2 cellular contexts compared by ENCODE assay signal in genomic region chr20:910840-911770, GRCh38.
TF ChIP-seq lines count a peak whose summit lies in the region.

No MANE protein-coding gene starts in this region.

TF ChIP-seq in GM23338, 12 proteins besides CTCF, POLR2A, EP300 and RAD21:
- TF ChIP-seq ZNF114 (CRISPR knock-in tag; IDR thresholded peaks at IDR 0.05) (no peak), STAT1 (IDR thresholded peaks at IDR 0.05; ENCODE audit: unreplicated experiment) (no peak), POLR2AphosphoS5 (IDR thresholded peaks at IDR 0.05; ENCODE audit: low read depth) (no peak), ETS1 (IDR thresholded peaks at IDR 0.05) (no peak), CREB1 (CRISPR knock-in tag; IDR thresholded peaks at IDR 0.05; ENCODE audit: low read depth) (no peak), NANOG (IDR thresholded peaks at IDR 0.05; ENCODE audit: borderline replicate concordance) (no peak), REST (IDR thresholded peaks at IDR 0.05; ENCODE audit: unreplicated experiment) (no peak), ZNF462 (CRISPR knock-in tag; IDR thresholded peaks at IDR 0.05) (no peak), JUNB (IDR thresholded peaks at IDR 0.05; ENCODE audit: unreplicated experiment) (no peak), ZNF331 (CRISPR knock-in tag; IDR thresholded peaks at IDR 0.05; ENCODE audit: low read depth) (no peak), EZH2 (IDR thresholded peaks at IDR 0.05; ENCODE audit: low read depth, unreplicated experiment) (no peak), EZH2phosphoT487 (IDR thresholded peaks at IDR 0.05; ENCODE audit: unreplicated experiment) (no peak)

TF ChIP-seq in HepG2, 621 proteins besides CTCF, POLR2A, EP300 and RAD21:
- no peak for TF ChIP-seq RBM39 (IDR thresholded peaks at IDR 0.05; ENCODE audit: low read depth, low read length, poor library complexity, severe bottlenecking)
- peak; percentile 48; the same call in 1 of the 2 replicates for TF ChIP-seq HNF4A (CRISPR knock-in tag; IDR thresholded peaks at IDR 0.05)
